Comparison of ENCODE assay signal across 27 cellular contexts in the genomic region with DNA sequence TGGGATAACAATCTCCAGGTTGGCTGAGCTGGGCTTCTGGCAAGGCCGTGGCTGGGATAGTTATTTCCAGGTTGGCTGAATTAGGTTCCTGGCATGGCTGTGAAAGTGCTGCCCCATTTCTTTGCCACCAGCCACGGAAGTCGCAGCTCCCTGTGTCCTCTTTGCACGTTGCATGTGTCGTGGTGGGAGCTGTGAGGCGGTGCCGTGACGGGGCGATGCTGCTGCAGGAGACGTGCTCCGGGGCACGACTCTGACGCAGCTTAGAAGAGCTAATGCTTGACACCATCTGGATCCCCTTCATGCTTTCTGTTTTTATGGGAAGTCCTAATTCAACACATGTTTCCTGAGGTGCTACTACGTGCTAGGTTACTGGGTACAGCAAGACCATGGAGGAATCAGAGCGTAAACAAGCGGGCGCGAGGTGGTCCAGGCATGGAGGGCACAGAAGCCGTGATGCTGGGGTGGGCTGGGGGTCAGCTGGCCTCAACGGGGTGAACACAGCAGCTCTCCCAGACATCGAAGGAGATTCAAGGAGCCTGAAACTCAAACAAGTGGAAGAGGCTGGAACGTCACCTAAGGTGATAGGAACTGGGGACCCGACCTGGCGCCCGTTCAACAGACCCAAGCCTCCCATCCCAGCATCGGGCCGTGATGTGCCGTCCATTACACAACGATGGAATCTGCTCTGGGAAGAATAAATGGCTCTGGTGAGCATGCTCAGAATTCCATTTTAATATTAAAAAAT.
"Had no signal": no experiment of that assay in that cellular context is flagged by ENCODE, and none has a peak within 500 bp of the region (broad histone marks: within the 10 kb centered on the region; RNA-seq: fewer than 3 reads in every experiment).

No MANE protein-coding gene starts in this region.

- H3K9me3 ChIP-seq: left ventricle myocardium inferior, ovary, prostate gland, stomach, testis, thyroid gland, transverse colon, upper lobe of left lung, vagina had no signal

- H3K9me3 Mint-ChIP-seq: mesothelial cell of epicardium; naive B cell; nephron; neural crest cell; stimulated activated naive B cell treated with anti-CD40 and anti-IgM and Interleukin-4, amounts not matched to agents 10 μg/mL and 1 μg/mL and 100 μg/mL, for 72 hours had no signal

- DNase-seq: islet precursor cell; left ventricle myocardium inferior; mesendoderm; naive B cell; ovary; retina; stimulated activated CD4-positive, alpha-beta T cell treated with anti-CD3 and anti-CD28 coated beads, Interleukin-12 subunit alpha, Interleukin-12 subunit beta, amount 100 ng/mL, for 4 hours; stimulated activated CD4-positive, alpha-beta T cell treated with anti-CD3 and anti-CD28 coated beads, Interleukin-15, amount 100 ng/mL, for 24 hours; stimulated activated CD4-positive, alpha-beta T cell treated with anti-CD3 and anti-CD28 coated beads, Interleukin-2, amount 100 ng/mL, for 24 hours; stimulated activated CD4-positive, alpha-beta T cell treated with anti-CD3 and anti-CD28 coated beads, Interleukin-4, amount 100 ng/mL, for 1 hour; stimulated activated naive B cell treated with anti-CD40 and anti-IgM and Interleukin-4, amounts not matched to agents 10 μg/mL and 1 μg/mL and 100 μg/mL, for 72 hours; stimulated activated naive CD8-positive, alpha-beta T cell treated with anti-CD3 and anti-CD28 coated beads, Interleukin-15, Interleukin-2, amounts not matched to agents 100 U/mL and 50 U/mL, for 24 hours; stomach; testis; thyroid gland; transverse colon had no signal

- H3K4me2 ChIP-seq: hepatocyte had no signal

- H3K4me3 ChIP-seq: hepatocyte, left ventricle myocardium inferior, lung, ovary, prostate gland, skin epidermis, stomach, testis, thyroid gland, transverse colon, upper lobe of left lung, vagina had no signal

- H3K27ac ChIP-seq: hepatocyte, left ventricle myocardium inferior, ovary, prostate gland, skin epidermis, stomach, testis, thyroid gland, transverse colon, upper lobe of left lung, vagina had no signal

- H2AFZ ChIP-seq: hepatocyte had no signal

- H3K36me3 ChIP-seq: left ventricle myocardium inferior, ovary, prostate gland, stomach, thyroid gland, transverse colon, upper lobe of left lung, vagina had no signal

- H3K27me3 ChIP-seq: ovary, testis, thyroid gland, transverse colon, upper lobe of left lung, vagina had no signal

- ATAC-seq: right cardiac atrium; sciatic nerve; stimulated activated naive B cell treated with anti-CD40 and anti-IgM and Interleukin-4, amounts not matched to agents 10 μg/mL and 1 μg/mL and 100 μg/mL, for 72 hours; stimulated activated naive CD8-positive, alpha-beta T cell treated with anti-CD3 and anti-CD28 coated beads, Interleukin-15, Interleukin-2, amounts not matched to agents 100 U/mL and 50 U/mL, for 24 hours had no signal

- H3K27ac Mint-ChIP-seq: mesothelial cell of epicardium; naive B cell; nephron; stimulated activated naive B cell treated with anti-CD40 and anti-IgM and Interleukin-4, amounts not matched to agents 10 μg/mL and 1 μg/mL and 100 μg/mL, for 72 hours had no signal

- H3K4me3 Mint-ChIP-seq: mesothelial cell of epicardium; naive B cell; nephron; neural crest cell; stimulated activated naive B cell treated with anti-CD40 and anti-IgM and Interleukin-4, amounts not matched to agents 10 μg/mL and 1 μg/mL and 100 μg/mL, for 72 hours had no signal

- H3K4me1 ChIP-seq: left ventricle myocardium inferior, prostate gland, stomach, testis, thyroid gland, transverse colon, upper lobe of left lung, vagina had no signal

- H3K4me1 Mint-ChIP-seq: mesothelial cell of epicardium; naive B cell; stimulated activated naive B cell treated with anti-CD40 and anti-IgM and Interleukin-4, amounts not matched to agents 10 μg/mL and 1 μg/mL and 100 μg/mL, for 72 hours had no signal

- H3K36me3 Mint-ChIP-seq: mesothelial cell of epicardium; naive B cell; stimulated activated naive B cell treated with anti-CD40 and anti-IgM and Interleukin-4, amounts not matched to agents 10 μg/mL and 1 μg/mL and 100 μg/mL, for 72 hours had no signal
